25 cellular contexts compared by ENCODE assay signal in the genomic region with DNA sequence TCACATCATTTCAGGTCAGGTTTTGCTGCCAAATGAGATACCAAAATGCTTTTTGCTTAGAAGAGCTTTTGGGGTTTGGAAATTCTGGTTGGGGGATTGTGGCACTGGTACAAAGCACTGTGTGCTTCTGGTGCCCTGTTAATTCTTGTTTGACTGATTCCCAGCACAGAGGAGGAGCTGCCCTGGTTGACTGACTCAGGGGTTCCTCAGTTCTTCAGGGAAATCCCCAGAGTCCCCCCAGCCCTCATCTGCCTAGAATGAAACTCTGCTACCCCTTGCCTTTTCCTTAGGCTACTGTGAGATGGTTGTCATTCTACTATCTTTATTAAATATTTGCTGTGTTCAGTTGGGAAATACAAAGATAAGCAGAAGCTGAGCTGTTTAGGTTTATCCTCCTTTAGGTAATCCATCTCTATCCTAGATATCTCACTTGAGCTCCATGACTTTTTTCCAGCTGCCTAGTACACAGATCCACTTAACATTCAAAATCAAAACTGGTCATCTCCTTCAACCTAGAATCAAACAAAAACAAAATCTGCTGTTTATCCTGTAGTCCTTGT.
"Had no signal": no experiment of that assay in that cellular context is flagged by ENCODE, and none has a peak within 500 bp of the region (broad histone marks: within the 10 kb centered on the region; RNA-seq: fewer than 3 reads in every experiment).

No MANE protein-coding gene starts in this region.

- ATAC-seq: PC-3, T-helper 17 cell had no signal

- H3K27ac Mint-ChIP-seq: activated B cell treated with CpG ODN at 0.5 μM for 24 hours; activated CD4-positive, alpha-beta T cell treated with anti-CD3 and anti-CD28 coated beads, Interleukin-2, amount 10 ng/mL, durations not matched to agents 24 days and 14 days; activated naive CD4-positive, alpha-beta T cell treated with anti-CD3 and anti-CD28 coated beads, Interleukin-2, amount 10 ng/mL, durations not matched to agents 7 days and 5 days; activated naive CD8-positive, alpha-beta T cell treated with anti-CD3 and anti-CD28 coated beads for 36 hours; activated T-helper 2 cell treated with anti-CD3 and anti-CD28 coated beads, Interferon-gamma antibody, Interleukin-2, Interleukin-4, amounts not matched to agents 10 μg/mL and 5 μg/mL and 100 μg/mL, durations not matched to agents 14 hours and 24 hours and 36 hours; T-helper 17 cell had no signal

- H3K4me1 Mint-ChIP-seq: activated CD4-positive, alpha-beta T cell treated with anti-CD3 and anti-CD28 coated beads, Interleukin-2, amount 10 ng/mL, durations not matched to agents 24 days and 14 days; activated naive CD4-positive, alpha-beta T cell treated with anti-CD3 and anti-CD28 coated beads, Interleukin-2, amount 10 ng/mL, durations not matched to agents 7 days and 5 days; activated naive CD8-positive, alpha-beta T cell treated with anti-CD3 and anti-CD28 coated beads for 36 hours had no signal

- H3K27me3 Mint-ChIP-seq: activated B cell treated with CpG ODN at 0.5 μM for 24 hours; activated naive CD4-positive, alpha-beta T cell treated with anti-CD3 and anti-CD28 coated beads, Interleukin-2, amount 10 ng/mL, durations not matched to agents 7 days and 5 days; activated naive CD8-positive, alpha-beta T cell treated with anti-CD3 and anti-CD28 coated beads for 36 hours; T-helper 17 cell had no signal

- H3K4me3 Mint-ChIP-seq: activated B cell treated with CpG ODN at 0.5 μM for 24 hours; activated CD4-positive, alpha-beta T cell treated with anti-CD3 and anti-CD28 coated beads, Interleukin-2, amount 10 ng/mL, durations not matched to agents 24 days and 14 days; activated naive CD4-positive, alpha-beta T cell treated with anti-CD3 and anti-CD28 coated beads, Interleukin-2, amount 10 ng/mL, durations not matched to agents 7 days and 5 days; activated naive CD8-positive, alpha-beta T cell treated with anti-CD3 and anti-CD28 coated beads for 36 hours; T-helper 17 cell had no signal

- H3K36me3 Mint-ChIP-seq: activated naive CD4-positive, alpha-beta T cell treated with anti-CD3 and anti-CD28 coated beads, Interleukin-2, amount 10 ng/mL, durations not matched to agents 7 days and 5 days; activated naive CD8-positive, alpha-beta T cell treated with anti-CD3 and anti-CD28 coated beads for 36 hours had no signal

- H3K9me3 Mint-ChIP-seq: activated CD4-positive, alpha-beta T cell treated with anti-CD3 and anti-CD28 coated beads, Interleukin-2, amount 10 ng/mL, durations not matched to agents 24 days and 14 days; activated naive CD4-positive, alpha-beta T cell treated with anti-CD3 and anti-CD28 coated beads, Interleukin-2, amount 10 ng/mL, durations not matched to agents 7 days and 5 days; activated T-helper 2 cell treated with anti-CD3 and anti-CD28 coated beads, Interferon-gamma antibody, Interleukin-2, Interleukin-4, amounts not matched to agents 10 μg/mL and 5 μg/mL and 100 μg/mL, durations not matched to agents 14 hours and 24 hours and 36 hours had no signal

- DNase-seq: activated B cell treated with CpG ODN at 0.5 μM for 24 hours; activated CD4-positive, alpha-beta T cell treated with anti-CD3 and anti-CD28 coated beads for 1 hour; activated CD4-positive, alpha-beta T cell treated with anti-CD3 and anti-CD28 coated beads, Interleukin-2, amount 10 ng/mL, durations not matched to agents 24 days and 14 days; activated CD4-positive, alpha-beta T cell treated with anti-CD3 and anti-CD28 coated beads, Interleukin-2, amount 50 U/mL, for 48 hours; activated gamma-delta T cell treated with Interleukin-2 at 50 U/mL for 16 hours; activated naive CD4-positive, alpha-beta T cell treated with anti-CD3 and anti-CD28 coated beads, Interleukin-2, amount 10 ng/mL, durations not matched to agents 7 days and 5 days; activated naive CD8-positive, alpha-beta T cell treated with anti-CD3 and anti-CD28 coated beads for 36 hours; activated T-cell treated with anti-CD3 and anti-CD28 coated beads for 4 hours; activated T-cell treated with anti-CD3 and anti-CD28 coated beads, Interleukin-2, amount 50 U/mL, for 48 hours; anterior cingulate cortex; caudate nucleus; IMR-90; KBM-7; NCI-H1048; NCI-H1417; NCI-H1930; NCI-H2171 treated with DMSO at 0.1 percent for 48 hours; NCI-H345; NCI-H510A; NCI-H526 treated with DMSO at 0.1 percent for 48 hours; PC-3; SHP77 treated with DMSO at 0.1 percent for 48 hours; T-helper 17 cell; T-helper 9 cell had no signal
